In the genomic region with DNA sequence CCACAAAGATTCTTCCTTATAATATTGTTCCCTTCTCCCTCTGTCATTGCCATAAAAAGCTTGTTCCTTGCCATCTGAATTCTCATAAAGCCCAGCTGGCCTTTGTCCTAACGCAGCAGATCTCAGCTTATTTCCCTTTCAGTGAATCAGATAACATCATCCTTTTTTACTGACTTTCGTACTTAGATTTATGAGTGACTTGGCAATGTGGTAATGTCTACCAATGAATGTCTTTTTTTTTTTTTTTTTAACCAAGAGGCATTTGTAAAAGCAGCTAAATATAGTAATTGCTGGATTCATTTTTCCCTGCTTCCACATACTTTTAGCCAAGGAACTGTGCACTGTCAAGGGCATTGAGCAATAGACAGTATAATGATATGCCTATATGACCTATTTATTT, we compare ENCODE assay signal across 17 cellular contexts.
DNase-seq lines count a peak whose midpoint lies in the region; ATAC-seq and TF ChIP-seq lines count a peak whose summit lies in the region.
"Had no signal": no experiment of that assay in that cellular context is flagged by ENCODE, and none has a peak within 500 bp of the region (broad histone marks: within the 10 kb centered on the region; RNA-seq: fewer than 3 reads in every experiment).

No MANE protein-coding gene starts in this region.

- H2AFZ ChIP-seq in hepatocyte, result no peak overlapping the region

- intact Hi-C loops in ascending aorta (cut with DNase I), result loop anchor here (2.0 kb wide), 1 partner anchor 20 kb away; no protein-coding TSS in a partner anchor
- intact Hi-C loops in aorta (cut with DNase I), result no loop called here

- H3K36me3 ChIP-seq in ascending aorta (no peaks in the 10 kb centered on the region), hepatocyte (replicated peaks; ENCODE audit: insufficient read depth, low read depth) (no peaks in the 10 kb centered on the region), aorta (ENCODE audit: control insufficient read depth in 1 of 2, insufficient read depth in 2 of 2, low read length in 1 of 2) (no peaks in the 10 kb centered on the region)
- H3K36me3 ChIP-seq: tibial nerve had no signal

- H3K36me3 Mint-ChIP-seq in activated naive CD8-positive, alpha-beta T cell treated with anti-CD3 and anti-CD28 coated beads for 36 hours, result no peaks in the 10 kb centered on the region
- no peaks in the 10 kb centered on the region for H3K36me3 Mint-ChIP-seq in progenitor cell of endocrine pancreas (ENCODE audit: insufficient read depth)
- H3K36me3 Mint-ChIP-seq: naive thymus-derived CD4-positive, alpha-beta T cell had no signal

- no peaks in the 10 kb centered on the region for H3K9me3 Mint-ChIP-seq in activated naive CD8-positive, alpha-beta T cell treated with anti-CD3 and anti-CD28 coated beads for 36 hours
- H3K9me3 Mint-ChIP-seq in progenitor cell of endocrine pancreas (ENCODE audit: low read depth), result no peaks in the 10 kb centered on the region
- H3K9me3 Mint-ChIP-seq: naive thymus-derived CD4-positive, alpha-beta T cell had no signal

- H3K9me3 ChIP-seq in ascending aorta, result no peaks in the 10 kb centered on the region
- H3K9me3 ChIP-seq in hepatocyte (ENCODE audit: low read depth), result no peaks in the 10 kb centered on the region
- no peaks in the 10 kb centered on the region for H3K9me3 ChIP-seq in aorta (ENCODE audit: control insufficient read depth, low read length)
- H3K9me3 ChIP-seq: tibial nerve had no signal

- DNase-seq in NOMO-1 treated with DMSO at 0.1 percent for 48 hours (lab: John Stamatoyannopoulos, UW; ENCODE audit: unreplicated experiment), result peak; percentile 33
- DNase-seq in NOMO-1 treated with dmso at 0.1 percent for 144 hours (lab: John Stamatoyannopoulos, UW; ENCODE audit: unreplicated experiment), result no peak
- no peak for DNase-seq in ascending aorta (ENCODE audit: low spot score in 2 of 2)
- DNase-seq in hepatocyte (ENCODE audit: low spot score), result peak; percentile 49
- no peak for DNase-seq in activated naive CD8-positive, alpha-beta T cell treated with anti-CD3 and anti-CD28 coated beads for 36 hours
- no peak for DNase-seq in progenitor cell of endocrine pancreas (ENCODE audit: low spot score, unreplicated experiment)
- DNase-seq in aorta, result no peak
- no peak for DNase-seq in NCI-H524 (lab: John Stamatoyannopoulos, UW)
- DNase-seq: 8988T; activated CD4-positive, alpha-beta T cell treated with anti-CD3 and anti-CD28 coated beads for 1 hour; H7; islet precursor cell; naive thymus-derived CD4-positive, alpha-beta T cell; NCI-H2029 treated with DMSO at 0.1 percent for 48 hours; small intestine had no signal

- H3K27me3 Mint-ChIP-seq in activated naive CD8-positive, alpha-beta T cell treated with anti-CD3 and anti-CD28 coated beads for 36 hours, result no peaks in the 10 kb centered on the region
- H3K27me3 Mint-ChIP-seq in progenitor cell of endocrine pancreas, result no peaks in the 10 kb centered on the region
- H3K27me3 Mint-ChIP-seq: naive thymus-derived CD4-positive, alpha-beta T cell had no signal

- no peak overlapping the region for H3K4me2 ChIP-seq in hepatocyte

- no peak overlapping the region for H3K27ac Mint-ChIP-seq in activated naive CD8-positive, alpha-beta T cell treated with anti-CD3 and anti-CD28 coated beads for 36 hours
- no peak overlapping the region for H3K27ac Mint-ChIP-seq in progenitor cell of endocrine pancreas
- H3K27ac Mint-ChIP-seq: naive thymus-derived CD4-positive, alpha-beta T cell had no signal

- H3K4me1 Mint-ChIP-seq in activated naive CD8-positive, alpha-beta T cell treated with anti-CD3 and anti-CD28 coated beads for 36 hours, result no peaks in the 10 kb centered on the region
- H3K4me1 Mint-ChIP-seq in progenitor cell of endocrine pancreas (ENCODE audit: low read depth), result peaks cover 14% of the 10 kb centered on the region
- H3K4me1 Mint-ChIP-seq: naive thymus-derived CD4-positive, alpha-beta T cell had no signal

- H3K27ac ChIP-seq in ascending aorta (peak overlapping the region; percentile 6 to 17), hepatocyte (peak overlapping the region; percentile 72), aorta (ENCODE audit: low read depth in 1 of 2, low read length in 2 of 2) (no peak overlapping the region)

- H3K4me3 Mint-ChIP-seq in activated naive CD8-positive, alpha-beta T cell treated with anti-CD3 and anti-CD28 coated beads for 36 hours, result no peak overlapping the region
- no peak overlapping the region for H3K4me3 Mint-ChIP-seq in progenitor cell of endocrine pancreas (ENCODE audit: low read depth)
- H3K4me3 Mint-ChIP-seq: naive thymus-derived CD4-positive, alpha-beta T cell had no signal

- no peaks in the 10 kb centered on the region for H4K20me1 ChIP-seq in hepatocyte (ENCODE audit: insufficient read depth, poor library complexity, severe bottlenecking)

- H3K27me3 ChIP-seq in ascending aorta (no peaks in the 10 kb centered on the region), hepatocyte (no peaks in the 10 kb centered on the region), aorta (ENCODE audit: control insufficient read depth in 1 of 2, insufficient read depth in 2 of 2, low read length in 1 of 2) (no peaks in the 10 kb centered on the region)
- H3K27me3 ChIP-seq: tibial nerve had no signal

- TF ChIP-seq CTCF in ascending aorta (IDR thresholded peaks at IDR 0.05), result no peak
- no peak for TF ChIP-seq CTCF in hepatocyte (IDR thresholded peaks at IDR 0.05; ENCODE audit: poor library complexity)
- TF ChIP-seq CTCF in progenitor cell of endocrine pancreas (IDR thresholded peaks at IDR 0.05; ENCODE audit: unreplicated experiment), result no peak

- WGBS in hepatocyte (ENCODE audit: low lambda C conversion rate, missing lambda C conversion rate), result 9% methylated on average over 2 of the region's 2 CpGs
- WGBS in aorta, 2 donors, result 0 to 2% methylated on average over 2 of the region's 2 CpGs

- H3K4me1 ChIP-seq in ascending aorta, result peaks cover 0 to 9% of the 10 kb centered on the region in 2 donors
- H3K4me1 ChIP-seq in hepatocyte (ENCODE audit: insufficient read depth), result peaks cover 23% of the 10 kb centered on the region
- H3K4me1 ChIP-seq in aorta (ENCODE audit: control insufficient read depth in 1 of 2, insufficient read depth in 2 of 2, low read length in 2 of 2), result peaks cover 0 to 3% of the 10 kb centered on the region in 2 donors

- no peaks in the 10 kb centered on the region for H3K79me2 ChIP-seq in hepatocyte

- H3K9me2 ChIP-seq in hepatocyte (replicated peaks; ENCODE audit: insufficient read depth), result no peaks in the 10 kb centered on the region

- H3K4me3 ChIP-seq in ascending aorta, result no peak overlapping the region
- H3K4me3 ChIP-seq in hepatocyte, result no peak overlapping the region
- H3K4me3 ChIP-seq in aorta (ENCODE audit: low read length in 2 of 2), result no peak overlapping the region
- H3K4me3 ChIP-seq: GM12878, tibial nerve had no signal

- no peak for ATAC-seq in aorta (ENCODE audit: low FRiP score)
- ATAC-seq: GM12878; naive thymus-derived CD4-positive, alpha-beta T cell had no signal

Comparison
In these comparisons a context has a peak if more than half of its experiments do, and no peak if none do; other contexts are left out.
1. DNase-seq: peak in NOMO-1 treated with DMSO at 0.1 percent for 48 hours (single experiment) and hepatocyte (single experiment); none in NOMO-1 treated with dmso at 0.1 percent for 144 hours (single experiment), ascending aorta (0 of 2), activated naive CD8-positive, alpha-beta T cell treated with anti-CD3 and anti-CD28 coated beads for 36 hours (single experiment), progenitor cell of endocrine pancreas (single experiment), aorta (0 of 2) and NCI-H524 (0 of 2).
2. H3K27ac ChIP-seq: peak in ascending aorta (2 of 2) and hepatocyte (single experiment); none in aorta (0 of 2).